15 cellular contexts compared by ENCODE assay signal in genomic region chr3:98406034-98406433, GRCh38.
"Had no signal": no experiment of that assay in that cellular context is flagged by ENCODE, and none has a peak within 500 bp of the region (broad histone marks: within the 10 kb centered on the region; RNA-seq: fewer than 3 reads in every experiment).

No MANE protein-coding gene starts in this region.

- ATAC-seq: activated CD4-positive, CD25-positive, alpha-beta regulatory T cell treated with anti-CD3 and anti-CD28 coated beads, Interleukin-2, amount 50 U/mL, for 24 hours; activated naive CD8-positive, alpha-beta T cell treated with anti-CD3 and anti-CD28 coated beads, Interleukin-2, amount 50 U/mL, for 24 hours; activated T-helper 17 cell treated with anti-CD3 and anti-CD28 coated beads, Interleukin-2, amount 50 U/mL, for 72 hours; heart right ventricle; right cardiac atrium; stimulated activated naive B cell treated with anti-CD40 and anti-IgM and Interleukin-4, amounts not matched to agents 10 μg/mL and 1 μg/mL and 100 μg/mL, for 72 hours had no signal

- DNase-seq: activated CD4-positive, alpha-beta T cell treated with anti-CD3 and anti-CD28 coated beads, Interleukin-2, amount 50 U/mL, for 1 hour; activated naive CD4-positive, alpha-beta T cell treated with anti-CD3 and anti-CD28 coated beads for 36 hours; activated naive CD8-positive, alpha-beta T cell treated with anti-CD3 and anti-CD28 coated beads, Interleukin-2, amount 50 U/mL, for 24 hours; aorta; effector CD8-positive, alpha-beta T cell; foreskin melanocyte; heart right ventricle; midbrain; right cardiac atrium; stimulated activated CD4-positive, alpha-beta T cell treated with anti-CD3 and anti-CD28 coated beads, Interleukin-15, amount 100 ng/mL, for 24 hours; stimulated activated CD4-positive, alpha-beta T cell treated with anti-CD3 and anti-CD28 coated beads, Interleukin-4, amount 100 ng/mL, for 1 hour; stimulated activated naive B cell treated with anti-CD40 and anti-IgM and Interleukin-4, amounts not matched to agents 10 μg/mL and 1 μg/mL and 100 μg/mL, for 72 hours; thyroid gland had no signal
